Comparison of ENCODE assay signal across 20 cellular contexts in genomic region chr16:65525743-65526142, GRCh38.
DNase-seq lines count a peak whose midpoint lies in the region; ATAC-seq and TF ChIP-seq lines count a peak whose summit lies in the region.
"Had no signal": no experiment of that assay in that cellular context is flagged by ENCODE, and none has a peak within 500 bp of the region (broad histone marks: within the 10 kb centered on the region; RNA-seq: fewer than 3 reads in every experiment).

No MANE protein-coding gene starts in this region.

- H3K9me1 ChIP-seq in IMR-90 (ENCODE audit: insufficient read depth, low read length), result peaks cover 4% of the 10 kb centered on the region; the same call in 1 of the 2 replicates

- POLR2A ChIA-PET in IMR-90 (lab: Charles Lee; ENCODE audit: unreplicated experiment), result no interaction called here

- no peak overlapping the region for H3K23ac ChIP-seq in IMR-90 (ENCODE audit: low read depth, low read length)

- no peak overlapping the region for H3K4me3 Mint-ChIP-seq in chondrocyte (ENCODE audit: unreplicated experiment)
- H3K4me3 Mint-ChIP-seq in type B pancreatic cell, result no peak overlapping the region

- CTCF ChIA-PET in IMR-90 (lab: Yijun Ruan, JAX), result interaction anchor here (0.6 to 1.4 kb wide), 3 partner anchors 10 to 48 kb away, joined by 3 to 6 read pairs (median 4); no protein-coding TSS in a partner anchor

- TF ChIP-seq RAD21 in IMR-90 (IDR thresholded peaks at IDR 0.05; ENCODE audit: low read length), result peak; percentile 10; the same call in 1 of the 2 replicates

- no peak overlapping the region for H3K18ac ChIP-seq in IMR-90 (ENCODE audit: low read depth, low read length)

- intact Hi-C loops in IMR-90 (cut with micrococcal nuclease), result loop anchor here (5.0 to 10.0 kb wide), 2 partner anchors 403 to 749 kb away; partner anchors contain the start of gene CDH11

- TF ChIP-seq CTCF in IMR-90 (conservative IDR thresholded peaks at IDR 0.05; ENCODE audit: low read depth, low read length) (peak; percentile 16; the same call in 1 of the 2 replicates), chondrocyte (IDR thresholded peaks at IDR 0.05) (peak; percentile 54), kidney epithelial cell (IDR thresholded peaks at IDR 0.05; ENCODE audit: insufficient read depth, low read length, poor library complexity, severe bottlenecking) (peak; percentile 23), type B pancreatic cell (conservative IDR thresholded peaks at IDR 0.05) (peak; percentile 51), right atrium auricular region (IDR thresholded peaks at IDR 0.05) (no peak)

- H3K27me3 Mint-ChIP-seq in chondrocyte (ENCODE audit: low read depth) (no peaks in the 10 kb centered on the region), type B pancreatic cell (peaks cover 18% of the 10 kb centered on the region)

- no peaks in the 10 kb centered on the region for H3K79me1 ChIP-seq in IMR-90 (ENCODE audit: low read depth in 1 of 2, low read length in 2 of 2)

- no peak overlapping the region for H4K8ac ChIP-seq in IMR-90 (ENCODE audit: low read depth in 2 of 2, low read length in 2 of 2)

- H2BK20ac ChIP-seq in IMR-90 (ENCODE audit: low read depth, low read length), result no peak overlapping the region

- no peak overlapping the region for H3K56ac ChIP-seq in IMR-90 (ENCODE audit: extremely low read depth, insufficient read depth, low read length)

- H4K5ac ChIP-seq in IMR-90 (ENCODE audit: low read depth, low read length), result no peak overlapping the region

- H3K9me3 ChIP-seq in IMR-90 (ENCODE audit: control insufficient read depth, insufficient read depth, low read length), result peaks cover 5% of the 10 kb centered on the region; the same call in 1 of the 2 replicates
- H3K9me3 ChIP-seq in right atrium auricular region, result peaks cover 0 to 15% of the 10 kb centered on the region in 2 donors
- H3K9me3 ChIP-seq: A549, BE2C had no signal

- DNase-seq in IMR-90 (no peak), chondrocyte (ENCODE audit: low spot score) (no peak), kidney epithelial cell (ENCODE audit: low read depth) (no peak), type B pancreatic cell (ENCODE audit: extremely low spot score, unreplicated experiment) (no peak), right atrium auricular region (ENCODE audit: low spot score) (no peak), hypothalamus (lab: John Stamatoyannopoulos, UW) (no peak), NCI-H1092 (lab: John Stamatoyannopoulos, UW) (no peak)
- DNase-seq: BE2C, GF-D8, GOT3, Karpas-422, MV-4-11, NCI-H1694, NCI-H2081, NCI-H2171 treated with DMSO at 0.1 percent for 48 hours, NCI-H446, NCI-H526 had no signal

- peaks cover 9% of the 10 kb centered on the region for H3K9me3 Mint-ChIP-seq in chondrocyte (ENCODE audit: low read depth)
- no peaks in the 10 kb centered on the region for H3K9me3 Mint-ChIP-seq in type B pancreatic cell

- no peak overlapping the region for H2AK5ac ChIP-seq in IMR-90 (ENCODE audit: low read depth, low read length)

- in situ Hi-C loops in IMR-90 (cut with MboI; ENCODE audit: low sequenced_read_pairs), result no loop called here

- no peaks in the 10 kb centered on the region for H3K36me3 ChIP-seq in IMR-90 (ENCODE audit: control insufficient read depth, insufficient read depth, low read length)
- H3K36me3 ChIP-seq in kidney epithelial cell (ENCODE audit: control insufficient read depth, insufficient read depth, low read length), result no peaks in the 10 kb centered on the region
- no peaks in the 10 kb centered on the region for H3K36me3 ChIP-seq in right atrium auricular region
- H3K36me3 ChIP-seq: BE2C had no signal

- no peak overlapping the region for H2BK120ac ChIP-seq in IMR-90 (ENCODE audit: low read depth, low read length)

- TF ChIP-seq POLR2A in IMR-90 (IDR thresholded peaks at IDR 0.05; ENCODE audit: low read depth, low read length), result no peak

- H3K4me3 ChIP-seq in IMR-90 (ENCODE audit: insufficient read depth, low read depth, low read length) (no peak overlapping the region), kidney epithelial cell (ENCODE audit: low read depth, low read length) (no peak overlapping the region), right atrium auricular region (no peak overlapping the region)
- H3K4me3 ChIP-seq: A549, SK-N-MC had no signal

- H3K4me1 Mint-ChIP-seq in chondrocyte (ENCODE audit: low read depth) (peaks cover 55% of the 10 kb centered on the region), type B pancreatic cell (ENCODE audit: unreplicated experiment) (peaks cover 35% of the 10 kb centered on the region)

- H3K36me3 Mint-ChIP-seq in chondrocyte (ENCODE audit: low read depth) (peaks cover 6% of the 10 kb centered on the region), type B pancreatic cell (no peaks in the 10 kb centered on the region)

- peak overlapping the region; percentile 72 for H3K27ac Mint-ChIP-seq in chondrocyte (ENCODE audit: unreplicated experiment)
- no peak overlapping the region for H3K27ac Mint-ChIP-seq in type B pancreatic cell

- no peak for ATAC-seq in IMR-90 (ENCODE audit: low read depth)
- ATAC-seq: A549, HCT116 had no signal

- H2AFZ ChIP-seq in IMR-90 (replicated peaks; ENCODE audit: low read length, poor library complexity), result no peak overlapping the region

- no peak overlapping the region for H2BK15ac ChIP-seq in IMR-90 (ENCODE audit: low read depth, low read length)

- H2AK9ac ChIP-seq in IMR-90 (replicated peaks; ENCODE audit: low read depth, low read length, poor library complexity), result no peak overlapping the region

- no CpG with 5 or more reads among the region's 2 CpGs for WGBS in IMR-90 (ENCODE audit: extremely low coverage in 2 of 2, insufficient read length in 1 of 2), 2 experiments

- no peak overlapping the region for H3K4me2 ChIP-seq in IMR-90 (ENCODE audit: low read depth, low read length)
- H3K4me2 ChIP-seq: A549 had no signal

- H3K9ac ChIP-seq in IMR-90 (ENCODE audit: low read depth, low read length), result no peak overlapping the region

- BruUV-seq in IMR-90 (replicated peaks; lab: Mats Ljungman, UMichigan), result no TSS peak

- H4K91ac ChIP-seq in IMR-90 (ENCODE audit: insufficient read depth, low read depth, low read length), result no peak overlapping the region

- peaks cover 4% of the 10 kb centered on the region for H3K4me1 ChIP-seq in IMR-90 (ENCODE audit: control insufficient read depth, insufficient read depth, low read length)
- H3K4me1 ChIP-seq in right atrium auricular region, result no peaks in the 10 kb centered on the region
- H3K4me1 ChIP-seq: A549, BE2C had no signal

- H4K20me1 ChIP-seq in IMR-90 (ENCODE audit: insufficient read depth, low read length), result no peaks in the 10 kb centered on the region

- H3K14ac ChIP-seq in IMR-90 (replicated peaks; ENCODE audit: low read depth, low read length), result no peak overlapping the region

- H3K27ac ChIP-seq in IMR-90 (ENCODE audit: insufficient read depth, low read length), result no peak overlapping the region
- no peak overlapping the region for H3K27ac ChIP-seq in right atrium auricular region
- H3K27ac ChIP-seq: A549, SK-N-MC had no signal

- H2BK5ac ChIP-seq in IMR-90 (ENCODE audit: low read depth, low read length, poor library complexity, severe bottlenecking), result no peak overlapping the region

- peaks cover 25% of the 10 kb centered on the region for H3K27me3 ChIP-seq in IMR-90 (ENCODE audit: control insufficient read depth, insufficient read depth, low read length)
- no peaks in the 10 kb centered on the region for H3K27me3 ChIP-seq in kidney epithelial cell (ENCODE audit: control insufficient read depth, insufficient read depth, low read length)
- H3K27me3 ChIP-seq in right atrium auricular region, result no peaks in the 10 kb centered on the region
- H3K27me3 ChIP-seq: BE2C had no signal

- no peak overlapping the region for H3K4ac ChIP-seq in IMR-90 (ENCODE audit: low read depth, low read length)

- dilution Hi-C loops in IMR-90 (cut with HindIII; ENCODE audit: low sequenced_read_pairs, unreplicated experiment), result no loop called here

TF ChIP-seq in IMR-90, 13 proteins besides CTCF, POLR2A, EP300 and RAD21:
- TF ChIP-seq, protein P1, sequence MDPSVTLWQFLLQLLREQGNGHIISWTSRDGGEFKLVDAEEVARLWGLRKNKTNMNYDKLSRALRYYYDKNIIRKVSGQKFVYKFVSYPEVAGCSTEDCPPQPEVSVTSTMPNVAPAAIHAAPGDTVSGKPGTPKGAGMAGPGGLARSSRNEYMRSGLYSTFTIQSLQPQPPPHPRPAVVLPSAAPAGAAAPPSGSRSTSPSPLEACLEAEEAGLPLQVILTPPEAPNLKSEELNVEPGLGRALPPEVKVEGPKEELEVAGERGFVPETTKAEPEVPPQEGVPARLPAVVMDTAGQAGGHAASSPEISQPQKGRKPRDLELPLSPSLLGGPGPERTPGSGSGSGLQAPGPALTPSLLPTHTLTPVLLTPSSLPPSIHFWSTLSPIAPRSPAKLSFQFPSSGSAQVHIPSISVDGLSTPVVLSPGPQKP (IDR thresholded peaks at IDR 0.05; ENCODE audit: borderline replicate concordance, low read depth, low read length), result no peak
- TF ChIP-seq MXI1 (IDR thresholded peaks at IDR 0.05; ENCODE audit: borderline replicate concordance, low read depth, low read length) (no peak), CEBPB (IDR thresholded peaks at IDR 0.05; ENCODE audit: low read depth, low read length) (no peak), MAZ (IDR thresholded peaks at IDR 0.05; ENCODE audit: borderline replicate concordance, low read depth, low read length) (no peak)

Comparison
In these comparisons a context has a peak if more than half of its experiments do, and no peak if none do; other contexts are left out.
1. CTCF ChIP-seq: peak in IMR-90 (single experiment), chondrocyte (single experiment), kidney epithelial cell (single experiment) and type B pancreatic cell (single experiment); none in right atrium auricular region (0 of 2).